ENCODE assay signal across 1 cellular context in the genomic region with DNA sequence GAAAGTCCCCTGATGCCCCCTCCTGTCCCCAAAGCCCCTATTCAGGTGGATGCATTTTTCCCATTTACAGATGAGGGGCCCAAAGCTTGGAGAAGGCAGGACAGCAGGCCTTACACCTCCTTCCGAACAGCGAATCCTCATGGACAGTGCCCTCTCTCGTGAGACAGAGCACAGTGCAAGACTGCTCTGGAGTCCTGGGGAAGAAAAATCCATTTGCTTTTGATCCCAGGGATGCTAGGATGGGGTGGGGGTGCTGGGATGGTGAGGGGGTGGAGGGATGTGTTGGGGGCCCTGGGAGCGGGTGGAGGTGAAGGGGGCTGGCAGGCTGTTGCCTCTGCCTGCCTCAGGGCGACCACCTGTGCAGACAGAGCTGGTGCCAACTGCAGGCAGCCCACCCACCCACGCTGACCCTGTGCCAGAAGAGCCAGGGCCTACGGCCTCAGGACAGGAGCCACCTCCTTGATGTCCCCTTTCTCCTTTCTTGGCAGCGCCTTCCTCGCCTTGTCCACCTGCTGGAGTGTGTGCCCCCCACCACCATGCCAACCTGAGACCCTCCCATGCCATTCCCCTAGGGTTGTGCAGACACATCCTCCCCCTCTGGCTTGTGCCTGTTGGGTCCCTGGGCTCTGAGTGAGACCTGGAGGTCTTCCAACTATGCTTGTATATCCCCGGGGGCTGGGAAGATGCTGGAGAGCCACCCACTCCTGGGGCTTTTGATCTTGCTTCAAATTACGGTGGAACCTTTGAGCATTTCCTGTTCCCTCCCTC.
TF ChIP-seq lines count a peak whose summit lies in the region.

No MANE protein-coding gene starts in this region.

TF ChIP-seq in HCT116, 20 proteins besides CTCF, POLR2A, EP300 and RAD21 (continued from another document):
- TF ChIP-seq, protein P1, sequence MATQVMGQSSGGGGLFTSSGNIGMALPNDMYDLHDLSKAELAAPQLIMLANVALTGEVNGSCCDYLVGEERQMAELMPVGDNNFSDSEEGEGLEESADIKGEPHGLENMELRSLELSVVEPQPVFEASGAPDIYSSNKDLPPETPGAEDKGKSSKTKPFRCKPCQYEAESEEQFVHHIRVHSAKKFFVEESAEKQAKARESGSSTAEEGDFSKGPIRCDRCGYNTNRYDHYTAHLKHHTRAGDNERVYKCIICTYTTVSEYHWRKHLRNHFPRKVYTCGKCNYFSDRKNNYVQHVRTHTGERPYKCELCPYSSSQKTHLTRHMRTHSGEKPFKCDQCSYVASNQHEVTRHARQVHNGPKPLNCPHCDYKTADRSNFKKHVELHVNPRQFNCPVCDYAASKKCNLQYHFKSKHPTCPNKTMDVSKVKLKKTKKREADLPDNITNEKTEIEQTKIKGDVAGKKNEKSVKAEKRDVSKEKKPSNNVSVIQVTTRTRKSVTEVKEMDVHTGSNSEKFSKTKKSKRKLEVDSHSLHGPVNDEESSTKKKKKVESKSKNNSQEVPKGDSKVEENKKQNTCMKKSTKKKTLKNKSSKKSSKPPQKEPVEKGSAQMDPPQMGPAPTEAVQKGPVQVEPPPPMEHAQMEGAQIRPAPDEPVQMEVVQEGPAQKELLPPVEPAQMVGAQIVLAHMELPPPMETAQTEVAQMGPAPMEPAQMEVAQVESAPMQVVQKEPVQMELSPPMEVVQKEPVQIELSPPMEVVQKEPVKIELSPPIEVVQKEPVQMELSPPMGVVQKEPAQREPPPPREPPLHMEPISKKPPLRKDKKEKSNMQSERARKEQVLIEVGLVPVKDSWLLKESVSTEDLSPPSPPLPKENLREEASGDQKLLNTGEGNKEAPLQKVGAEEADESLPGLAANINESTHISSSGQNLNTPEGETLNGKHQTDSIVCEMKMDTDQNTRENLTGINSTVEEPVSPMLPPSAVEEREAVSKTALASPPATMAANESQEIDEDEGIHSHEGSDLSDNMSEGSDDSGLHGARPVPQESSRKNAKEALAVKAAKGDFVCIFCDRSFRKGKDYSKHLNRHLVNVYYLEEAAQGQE (IDR thresholded peaks at IDR 0.05; ENCODE audit: low read depth): no peak
- TF ChIP-seq SIN3A (IDR thresholded peaks at IDR 0.05; ENCODE audit: low read depth) (no peak), TCF7L2 (IDR thresholded peaks at IDR 0.05; ENCODE audit: borderline replicate concordance, extremely low read depth, insufficient read depth, insufficient read length) (no peak), EZH2 (IDR thresholded peaks at IDR 0.05) (no peak), FOSL1 (IDR thresholded peaks at IDR 0.05; ENCODE audit: low read depth) (no peak), EGR1 (IDR thresholded peaks at IDR 0.05; ENCODE audit: low read depth) (no peak), POLR2AphosphoS5 (IDR thresholded peaks at IDR 0.05; ENCODE audit: low read depth, low read length) (no peak), ELF1 (IDR thresholded peaks at IDR 0.05; ENCODE audit: borderline replicate concordance, low read depth) (no peak), CEBPB (IDR thresholded peaks at IDR 0.05; ENCODE audit: low read depth) (no peak)
- TF ChIP-seq, protein P2, sequence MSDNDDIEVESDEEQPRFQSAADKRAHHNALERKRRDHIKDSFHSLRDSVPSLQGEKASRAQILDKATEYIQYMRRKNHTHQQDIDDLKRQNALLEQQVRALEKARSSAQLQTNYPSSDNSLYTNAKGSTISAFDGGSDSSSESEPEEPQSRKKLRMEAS (IDR thresholded peaks at IDR 0.05): no peak
